In genomic region chr2:30871980-30872789, GRCh38 we compare ENCODE assay signal across 13 cellular contexts.
A peak's percentile ranks its signal among the peaks of the same experiment; 100 is the strongest.
DNase-seq lines count a peak whose midpoint lies in the region; ATAC-seq and TF ChIP-seq lines count a peak whose summit lies in the region.
"Had no signal": no experiment of that assay in that cellular context is flagged by ENCODE, and none has a peak within 500 bp of the region (broad histone marks: within the 10 kb centered on the region; RNA-seq: fewer than 3 reads in every experiment).

No MANE protein-coding gene starts in this region.

- peaks cover 24 to 49% (median 33%) of the 10 kb centered on the region in 10 experiments for H3K4me1 ChIP-seq in BLaER1 treated with 17β-estradiol and CSF1 and Interleukin-3, amounts not matched to agents 10 nM and 100 nM
- H3K4me1 ChIP-seq in body of pancreas: no peaks in the 10 kb centered on the region

- DNase-seq in HT1080 (ENCODE audit: low read depth) (peak; percentile 71), SK-MEL-5 (ENCODE audit: low read depth, low spot score) (peak; percentile 36), iPS-NIHi7 (ENCODE audit: extremely low spot score) (peak; percentile 22), dermis blood vessel endothelial cell (no peak), body of pancreas (no peak)
- no peak for DNase-seq in activated T-cell treated with anti-CD3 and anti-CD28 coated beads, Interleukin-2, amount 50 U/mL, for 1 hour
- DNase-seq: activated CD8-positive, alpha-beta T cell treated with anti-CD3 and anti-CD28 coated beads for 36 hours; activated naive CD4-positive, alpha-beta T cell treated with anti-CD3 and anti-CD28 coated beads for 36 hours; cerebellar nuclear complex; NCI-H1048; OCI-M1 had no signal

- intact Hi-C loops in body of pancreas (cut with DNase I): no loop called here

- H3K9me3 ChIP-seq in BLaER1 treated with 17β-estradiol and CSF1 and Interleukin-3, amounts not matched to agents 10 nM and 100 nM (replicated peaks in 1 of 11): peaks cover 15 to 39% (median 36%) of the 10 kb centered on the region in 11 experiments
- peaks cover 0 to 5% (median 0%) of the 10 kb centered on the region in 3 donors for H3K9me3 ChIP-seq in body of pancreas

- H3K4me3 ChIP-seq in BLaER1 treated with 17β-estradiol and CSF1 and Interleukin-3, amounts not matched to agents 10 nM and 100 nM: no peak overlapping the region
- no peak overlapping the region for H3K4me3 ChIP-seq in body of pancreas

- peak overlapping the region in 1 of 11 experiments; percentile 35; a peak in 1 of 22 replicates for H3K9ac ChIP-seq in BLaER1 treated with 17β-estradiol and CSF1 and Interleukin-3, amounts not matched to agents 10 nM and 100 nM

- 14 to 19% methylated on average over 6 of the region's 6 CpGs for WGBS in body of pancreas, 2 donors

- TF ChIP-seq CTCF in body of pancreas (IDR thresholded peaks at IDR 0.05): no peak

- TF ChIP-seq POLR2A in body of pancreas (IDR thresholded peaks at IDR 0.05): no peak

- no peaks in the 10 kb centered on the region for H3K27me3 ChIP-seq in BLaER1 treated with 17β-estradiol and CSF1 and Interleukin-3, amounts not matched to agents 10 nM and 100 nM
- no peaks in the 10 kb centered on the region for H3K27me3 ChIP-seq in body of pancreas

- ATAC-seq in body of pancreas: no peak
- ATAC-seq in GM18868 (IDR thresholded peaks at IDR 0.05; ENCODE audit: unreplicated experiment): no peak
- ATAC-seq: activated CD8-positive, alpha-beta T cell treated with anti-CD3 and anti-CD28 coated beads for 36 hours had no signal

- peak overlapping the region in 3 of 11 experiments; percentile 3 to 39 (median 4); a peak in 3 of 22 replicates for H3K27ac ChIP-seq in BLaER1 treated with 17β-estradiol and CSF1 and Interleukin-3, amounts not matched to agents 10 nM and 100 nM
- H3K27ac ChIP-seq in body of pancreas: no peak overlapping the region

- no peaks in the 10 kb centered on the region for H4K20me1 ChIP-seq in BLaER1 treated with 17β-estradiol and CSF1 and Interleukin-3, amounts not matched to agents 10 nM and 100 nM

- 0 out of 22 replicates have a peak, but pooled peaks cover 0 to 5% (median 0%) of the 10 kb centered on the region in 11 experiments for H3K36me3 ChIP-seq in BLaER1 treated with 17β-estradiol and CSF1 and Interleukin-3, amounts not matched to agents 10 nM and 100 nM
- H3K36me3 ChIP-seq in body of pancreas (replicated peaks in 1 of 2; ENCODE audit: insufficient read depth in 1 of 2, low read depth in 2 of 2): no peaks in the 10 kb centered on the region

- in situ Hi-C loops in SK-MEL-5 (cut with HindIII; ENCODE audit: low pct_unique_long_range_greater_than_20kb, low sequenced_read_pairs): no loop called here

- peak overlapping the region; percentile 46 to 86 (median 74) for H3K4me2 ChIP-seq in BLaER1 treated with 17β-estradiol and CSF1 and Interleukin-3, amounts not matched to agents 10 nM and 100 nM

Comparison
In these comparisons a context has a peak if more than half of its experiments do, and no peak if none do; other contexts are left out.
1. DNase-seq: peak in HT1080 (single experiment), SK-MEL-5 (single experiment) and iPS-NIHi7 (single experiment); none in dermis blood vessel endothelial cell (single experiment), activated T-cell treated with anti-CD3 and anti-CD28 coated beads, Interleukin-2, amount 50 U/mL, for 1 hour (single experiment) and body of pancreas (0 of 4).